In genomic region chr1:101308935-101309333, GRCh38 we compare ENCODE assay signal across 9 cellular contexts.
DNase-seq lines count a peak whose midpoint lies in the region; ATAC-seq, FAIRE-seq and TF ChIP-seq lines count a peak whose summit lies in the region.
"Had no signal": no experiment of that assay in that cellular context is flagged by ENCODE, and none has a peak within 500 bp of the region (broad histone marks: within the 10 kb centered on the region; RNA-seq: fewer than 3 reads in every experiment).

No MANE protein-coding gene starts in this region.

- DNase-seq in A549 (ENCODE audit: low read depth in 1 of 2, low spot score in 1 of 2) (no peak), GM12891 (ENCODE audit: insufficient read length, low spot score) (no peak), NCI-H526 treated with DMSO at 0.1 percent for 48 hours (lab: John Stamatoyannopoulos, UW) (peak; percentile 39), foreskin keratinocyte (no peak), HK-2 (ENCODE audit: unreplicated experiment) (no peak), MM.1S (no peak)

- H3K4me2 ChIP-seq in A549, result peak overlapping the region; percentile 51; the same call in 1 of the 3 replicates
- no peak overlapping the region for H3K4me2 ChIP-seq in MM.1S (ENCODE audit: low read depth, low read length)

- H3K27ac ChIP-seq in A549, result no peak overlapping the region
- no peak overlapping the region for H3K27ac ChIP-seq in foreskin keratinocyte
- no peak overlapping the region for H3K27ac ChIP-seq in MM.1S (ENCODE audit: low read length)
- H3K27ac ChIP-seq: VCaP had no signal

- no peak for TF ChIP-seq EP300 in A549 (IDR thresholded peaks at IDR 0.05)

- no peaks in the 10 kb centered on the region for H4K20me1 ChIP-seq in MM.1S (ENCODE audit: insufficient read depth, low read length)

- FAIRE-seq in A549 (lab: Jason Lieb, UNC) (no peak), GM12891 (lab: Jason Lieb, UNC) (peak; percentile 55)

- H3K79me2 ChIP-seq in MM.1S (ENCODE audit: low read length), result no peaks in the 10 kb centered on the region

- H3K4me3 ChIP-seq in A549 (no peak overlapping the region), MM.1S (ENCODE audit: low read length) (no peak overlapping the region)

- no peaks in the 10 kb centered on the region for H3K36me3 ChIP-seq in MM.1S (replicated peaks; ENCODE audit: insufficient read depth, low read length)

- no peaks in the 10 kb centered on the region for H3K9me2 ChIP-seq in MM.1S (replicated peaks; ENCODE audit: insufficient read depth, low read length)

- no peak for ATAC-seq in A549
- peak; percentile 48 for ATAC-seq in foreskin keratinocyte
- ATAC-seq in HG03378 (IDR thresholded peaks at IDR 0.05; ENCODE audit: unreplicated experiment), result no peak
- ATAC-seq in GM19397 (IDR thresholded peaks at IDR 0.05; ENCODE audit: unreplicated experiment), result no peak

- H3K4me1 ChIP-seq in A549 (no peaks in the 10 kb centered on the region), foreskin keratinocyte (peaks cover under 1% of the 10 kb centered on the region), MM.1S (ENCODE audit: low read length) (no peaks in the 10 kb centered on the region)

- TF ChIP-seq POLR2A in A549 (IDR thresholded peaks at IDR 0.05; ENCODE audit: low read length), result no peak
- no peak for TF ChIP-seq POLR2A in GM12891 (IDR thresholded peaks at IDR 0.05; ENCODE audit: low read depth, low read length)

- H3K9me3 ChIP-seq in A549 (no peaks in the 10 kb centered on the region), MM.1S (replicated peaks; ENCODE audit: insufficient read depth, low read length) (no peaks in the 10 kb centered on the region)

- TF ChIP-seq CTCF in A549 (IDR thresholded peaks at IDR 0.05), result no peak
- TF ChIP-seq CTCF in foreskin keratinocyte (conservative IDR thresholded peaks at IDR 0.05), result no peak
- TF ChIP-seq CTCF in MM.1S (IDR thresholded peaks at IDR 0.05; ENCODE audit: low read length), result no peak

- H3F3A ChIP-seq in MM.1S (ENCODE audit: insufficient read depth, low read length), result no peaks in the 10 kb centered on the region

- H2AFZ ChIP-seq in MM.1S (ENCODE audit: low read length), result no peak overlapping the region

- H3K9ac ChIP-seq in MM.1S (ENCODE audit: low read length), result no peak overlapping the region

- no peak for TF ChIP-seq RAD21 in A549 (conservative IDR thresholded peaks at IDR 0.05 in 1 of 2, IDR thresholded peaks at IDR 0.05 in 1 of 2)

- POLR2A ChIA-PET in A549 (lab: Yijun Ruan, JAX), result interaction anchor here (0.7 kb wide), 1 partner anchor 48 kb away, joined by 3 read pairs; no protein-coding TSS in a partner anchor

- 29% methylated on average over 7 of the region's 8 CpGs for WGBS in A549 (ENCODE audit: missing lambda C conversion rate)

- CTCF ChIA-PET in A549 (lab: Yijun Ruan, JAX), result interaction anchor here (0.6 to 3.2 kb wide), 12 partner anchors 9 to 755 kb away, joined by 3 to 19 read pairs (median 8); no protein-coding TSS in a partner anchor

- H3K27me3 ChIP-seq in foreskin keratinocyte (peaks cover 70% of the 10 kb centered on the region), MM.1S (replicated peaks; ENCODE audit: insufficient read depth, low read length) (no peaks in the 10 kb centered on the region)

TF ChIP-seq in A549, 52 proteins besides CTCF, POLR2A, EP300 and RAD21:
- TF ChIP-seq HOXA7 (CRISPR knock-in tag; IDR thresholded peaks at IDR 0.05) (no peak), ZC3H11A (IDR thresholded peaks at IDR 0.05) (no peak), FOXS1 (CRISPR knock-in tag; IDR thresholded peaks at IDR 0.05) (no peak)

TF ChIP-seq in GM12891, 5 proteins besides CTCF, POLR2A, EP300 and RAD21:
- TF ChIP-seq POLR2AphosphoS5 (IDR thresholded peaks at IDR 0.05; ENCODE audit: low read depth, low read length) (peak; percentile 63; the same call in 1 of the 2 replicates), TAF1 (IDR thresholded peaks at IDR 0.05; ENCODE audit: low read depth, low read length) (peak; percentile 34), SPI1 (IDR thresholded peaks at IDR 0.05; ENCODE audit: low read depth, low read length) (no peak)
